2 cellular contexts compared by ENCODE assay signal in genomic region chr14:74649167-74649566, GRCh38.
TF ChIP-seq lines count a peak whose summit lies in the region.

No MANE protein-coding gene starts in this region.

TF ChIP-seq in SK-N-SH treated with all-trans-retinoic acid at 6 μM for 48 hours, 23 proteins besides CTCF, POLR2A, EP300 and RAD21:
- TF ChIP-seq TSHZ2 (CRISPR knock-in tag; IDR thresholded peaks at IDR 0.05), result no peak
- no peak for TF ChIP-seq SNAI2 (CRISPR knock-in tag; IDR thresholded peaks at IDR 0.05)
- no peak for TF ChIP-seq RARB (CRISPR knock-in tag; IDR thresholded peaks at IDR 0.05)
- TF ChIP-seq, protein P1, sequence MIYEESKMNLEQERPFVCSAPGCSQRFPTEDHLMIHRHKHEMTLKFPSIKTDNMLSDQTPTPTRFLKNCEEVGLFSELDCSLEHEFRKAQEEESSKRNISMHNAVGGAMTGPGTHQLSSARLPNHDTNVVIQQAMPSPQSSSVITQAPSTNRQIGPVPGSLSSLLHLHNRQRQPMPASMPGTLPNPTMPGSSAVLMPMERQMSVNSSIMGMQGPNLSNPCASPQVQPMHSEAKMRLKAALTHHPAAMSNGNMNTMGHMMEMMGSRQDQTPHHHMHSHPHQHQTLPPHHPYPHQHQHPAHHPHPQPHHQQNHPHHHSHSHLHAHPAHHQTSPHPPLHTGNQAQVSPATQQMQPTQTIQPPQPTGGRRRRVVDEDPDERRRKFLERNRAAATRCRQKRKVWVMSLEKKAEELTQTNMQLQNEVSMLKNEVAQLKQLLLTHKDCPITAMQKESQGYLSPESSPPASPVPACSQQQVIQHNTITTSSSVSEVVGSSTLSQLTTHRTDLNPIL (CRISPR knock-in tag; IDR thresholded peaks at IDR 0.05; ENCODE audit: low read depth), result no peak
- no peak for TF ChIP-seq OSR1 (CRISPR knock-in tag; IDR thresholded peaks at IDR 0.05)
- TF ChIP-seq ZNF565 (CRISPR knock-in tag; conservative IDR thresholded peaks at IDR 0.05; ENCODE audit: low read depth), result no peak
TF ChIP-seq in SK-N-SH treated with all-trans-retinoic acid at 6 μM for 48 hours: peak in this region for 0.

TF ChIP-seq in SK-N-SH, 30 proteins besides CTCF, POLR2A, EP300 and RAD21 (continued from another document):
- TF ChIP-seq, protein P2, sequence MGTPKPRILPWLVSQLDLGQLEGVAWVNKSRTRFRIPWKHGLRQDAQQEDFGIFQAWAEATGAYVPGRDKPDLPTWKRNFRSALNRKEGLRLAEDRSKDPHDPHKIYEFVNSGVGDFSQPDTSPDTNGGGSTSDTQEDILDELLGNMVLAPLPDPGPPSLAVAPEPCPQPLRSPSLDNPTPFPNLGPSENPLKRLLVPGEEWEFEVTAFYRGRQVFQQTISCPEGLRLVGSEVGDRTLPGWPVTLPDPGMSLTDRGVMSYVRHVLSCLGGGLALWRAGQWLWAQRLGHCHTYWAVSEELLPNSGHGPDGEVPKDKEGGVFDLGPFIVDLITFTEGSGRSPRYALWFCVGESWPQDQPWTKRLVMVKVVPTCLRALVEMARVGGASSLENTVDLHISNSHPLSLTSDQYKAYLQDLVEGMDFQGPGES (IDR thresholded peaks at IDR 0.05; ENCODE audit: low read depth, low read length), result no peak
- TF ChIP-seq TEAD4 (IDR thresholded peaks at IDR 0.05; ENCODE audit: borderline replicate concordance, insufficient read depth) (no peak), PBX3 (IDR thresholded peaks at IDR 0.05) (no peak), RFX5 (IDR thresholded peaks at IDR 0.05; ENCODE audit: low read length) (no peak), JUND (IDR thresholded peaks at IDR 0.05) (no peak), ZBTB33 (IDR thresholded peaks at IDR 0.05; ENCODE audit: borderline replicate concordance, low read depth) (no peak), MEF2A (IDR thresholded peaks at IDR 0.05; ENCODE audit: borderline replicate concordance, low read depth) (no peak), RXRA (IDR thresholded peaks at IDR 0.05; ENCODE audit: borderline replicate concordance, low read depth) (no peak), SIN3A (IDR thresholded peaks at IDR 0.05; ENCODE audit: borderline replicate concordance, low read depth, low read length) (no peak), GATA2 (CRISPR knock-in tag; IDR thresholded peaks at IDR 0.05) (no peak), FOXJ3 (CRISPR knock-in tag; IDR thresholded peaks at IDR 0.05) (no peak), EZH2phosphoT487 (IDR thresholded peaks at IDR 0.05; ENCODE audit: borderline replicate concordance, low read depth) (no peak)
TF ChIP-seq in SK-N-SH: peak in this region for 0.
